1 cellular context compared by ENCODE assay signal in the genomic region with DNA sequence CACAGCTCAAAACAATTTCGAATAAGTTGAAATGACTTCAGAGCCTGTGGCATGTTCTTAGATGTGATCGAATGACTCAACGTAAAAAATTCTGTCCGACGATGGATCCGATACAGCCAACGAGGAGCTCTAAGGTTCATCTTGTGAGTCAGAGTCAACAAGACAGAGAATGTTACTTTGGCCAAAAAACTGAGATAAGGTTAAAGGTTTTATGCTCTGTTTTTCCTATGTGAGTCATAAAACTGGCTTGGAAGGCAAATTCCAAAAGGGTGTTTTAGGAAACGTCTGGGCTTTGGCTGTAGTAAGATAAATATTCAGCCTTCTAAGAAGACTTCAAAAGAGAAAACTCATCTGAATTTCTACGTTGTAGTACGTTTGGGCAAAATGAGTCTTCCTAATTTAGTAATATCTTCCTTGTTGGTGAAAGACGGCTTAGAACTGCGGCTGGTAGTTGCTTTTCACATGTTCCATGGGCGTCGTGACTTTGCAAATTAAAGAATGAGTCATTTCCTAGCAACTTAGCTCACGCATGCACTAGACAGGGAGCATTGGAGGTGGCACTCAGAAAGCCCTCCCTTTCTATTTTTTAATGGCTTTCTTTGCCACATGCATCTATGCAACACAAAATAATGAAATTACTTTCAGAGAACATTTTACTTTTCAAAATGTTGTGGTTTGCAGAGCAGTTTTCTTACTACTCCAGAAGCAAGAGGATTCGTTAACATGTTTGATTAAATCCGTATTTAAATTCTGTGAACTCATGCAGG.
A peak's percentile ranks its signal among the peaks of the same experiment; 100 is the strongest.
TF ChIP-seq lines count a peak whose summit lies in the region.

No MANE protein-coding gene starts in this region.

TF ChIP-seq in GM12878, 131 proteins besides CTCF, POLR2A, EP300 and RAD21 (continued from another document):
- TF ChIP-seq TARDBP (IDR thresholded peaks at IDR 0.05; ENCODE audit: borderline replicate concordance) (no peak), ZZZ3 (IDR thresholded peaks at IDR 0.05; ENCODE audit: control insufficient read depth, insufficient read length, low read depth) (no peak), IRF4 (IDR thresholded peaks at IDR 0.05; ENCODE audit: low read depth, low read length) (no peak), ZNF24 (IDR thresholded peaks at IDR 0.05) (no peak), CEBPZ (IDR thresholded peaks at IDR 0.05; ENCODE audit: low read depth, low read length) (no peak), IKZF2 (IDR thresholded peaks at IDR 0.05) (no peak), SMAD5 (IDR thresholded peaks at IDR 0.05; ENCODE audit: low read depth) (no peak), SRF (IDR thresholded peaks at IDR 0.05; ENCODE audit: low read depth in 2 of 2, low read length in 2 of 2) (peak in 1 of 2 experiments; percentile 56; a peak in 1 of 4 replicates), PAX8 (IDR thresholded peaks at IDR 0.05) (no peak), USF2 (IDR thresholded peaks at IDR 0.05; ENCODE audit: borderline replicate concordance, low read depth, low read length) (no peak), KDM1A (IDR thresholded peaks at IDR 0.05; ENCODE audit: borderline replicate concordance) (no peak), TCF12 (IDR thresholded peaks at IDR 0.05; ENCODE audit: low read depth, low read length) (no peak), RELA (IDR thresholded peaks at IDR 0.05; ENCODE audit: borderline replicate concordance, partially characterized antibody) (no peak)
- TF ChIP-seq, protein P1, sequence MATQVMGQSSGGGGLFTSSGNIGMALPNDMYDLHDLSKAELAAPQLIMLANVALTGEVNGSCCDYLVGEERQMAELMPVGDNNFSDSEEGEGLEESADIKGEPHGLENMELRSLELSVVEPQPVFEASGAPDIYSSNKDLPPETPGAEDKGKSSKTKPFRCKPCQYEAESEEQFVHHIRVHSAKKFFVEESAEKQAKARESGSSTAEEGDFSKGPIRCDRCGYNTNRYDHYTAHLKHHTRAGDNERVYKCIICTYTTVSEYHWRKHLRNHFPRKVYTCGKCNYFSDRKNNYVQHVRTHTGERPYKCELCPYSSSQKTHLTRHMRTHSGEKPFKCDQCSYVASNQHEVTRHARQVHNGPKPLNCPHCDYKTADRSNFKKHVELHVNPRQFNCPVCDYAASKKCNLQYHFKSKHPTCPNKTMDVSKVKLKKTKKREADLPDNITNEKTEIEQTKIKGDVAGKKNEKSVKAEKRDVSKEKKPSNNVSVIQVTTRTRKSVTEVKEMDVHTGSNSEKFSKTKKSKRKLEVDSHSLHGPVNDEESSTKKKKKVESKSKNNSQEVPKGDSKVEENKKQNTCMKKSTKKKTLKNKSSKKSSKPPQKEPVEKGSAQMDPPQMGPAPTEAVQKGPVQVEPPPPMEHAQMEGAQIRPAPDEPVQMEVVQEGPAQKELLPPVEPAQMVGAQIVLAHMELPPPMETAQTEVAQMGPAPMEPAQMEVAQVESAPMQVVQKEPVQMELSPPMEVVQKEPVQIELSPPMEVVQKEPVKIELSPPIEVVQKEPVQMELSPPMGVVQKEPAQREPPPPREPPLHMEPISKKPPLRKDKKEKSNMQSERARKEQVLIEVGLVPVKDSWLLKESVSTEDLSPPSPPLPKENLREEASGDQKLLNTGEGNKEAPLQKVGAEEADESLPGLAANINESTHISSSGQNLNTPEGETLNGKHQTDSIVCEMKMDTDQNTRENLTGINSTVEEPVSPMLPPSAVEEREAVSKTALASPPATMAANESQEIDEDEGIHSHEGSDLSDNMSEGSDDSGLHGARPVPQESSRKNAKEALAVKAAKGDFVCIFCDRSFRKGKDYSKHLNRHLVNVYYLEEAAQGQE (IDR thresholded peaks at IDR 0.05; ENCODE audit: low read depth, low read length), result no peak
- TF ChIP-seq, protein P2, sequence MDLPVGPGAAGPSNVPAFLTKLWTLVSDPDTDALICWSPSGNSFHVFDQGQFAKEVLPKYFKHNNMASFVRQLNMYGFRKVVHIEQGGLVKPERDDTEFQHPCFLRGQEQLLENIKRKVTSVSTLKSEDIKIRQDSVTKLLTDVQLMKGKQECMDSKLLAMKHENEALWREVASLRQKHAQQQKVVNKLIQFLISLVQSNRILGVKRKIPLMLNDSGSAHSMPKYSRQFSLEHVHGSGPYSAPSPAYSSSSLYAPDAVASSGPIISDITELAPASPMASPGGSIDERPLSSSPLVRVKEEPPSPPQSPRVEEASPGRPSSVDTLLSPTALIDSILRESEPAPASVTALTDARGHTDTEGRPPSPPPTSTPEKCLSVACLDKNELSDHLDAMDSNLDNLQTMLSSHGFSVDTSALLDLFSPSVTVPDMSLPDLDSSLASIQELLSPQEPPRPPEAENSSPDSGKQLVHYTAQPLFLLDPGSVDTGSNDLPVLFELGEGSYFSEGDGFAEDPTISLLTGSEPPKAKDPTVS (IDR thresholded peaks at IDR 0.05; ENCODE audit: low read depth, low read length), result no peak
- TF ChIP-seq, protein P3, sequence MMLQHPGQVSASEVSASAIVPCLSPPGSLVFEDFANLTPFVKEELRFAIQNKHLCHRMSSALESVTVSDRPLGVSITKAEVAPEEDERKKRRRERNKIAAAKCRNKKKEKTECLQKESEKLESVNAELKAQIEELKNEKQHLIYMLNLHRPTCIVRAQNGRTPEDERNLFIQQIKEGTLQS (IDR thresholded peaks at IDR 0.05; ENCODE audit: borderline replicate concordance, extremely low read depth, low read depth, low read length), result no peak
